In the genomic region with DNA sequence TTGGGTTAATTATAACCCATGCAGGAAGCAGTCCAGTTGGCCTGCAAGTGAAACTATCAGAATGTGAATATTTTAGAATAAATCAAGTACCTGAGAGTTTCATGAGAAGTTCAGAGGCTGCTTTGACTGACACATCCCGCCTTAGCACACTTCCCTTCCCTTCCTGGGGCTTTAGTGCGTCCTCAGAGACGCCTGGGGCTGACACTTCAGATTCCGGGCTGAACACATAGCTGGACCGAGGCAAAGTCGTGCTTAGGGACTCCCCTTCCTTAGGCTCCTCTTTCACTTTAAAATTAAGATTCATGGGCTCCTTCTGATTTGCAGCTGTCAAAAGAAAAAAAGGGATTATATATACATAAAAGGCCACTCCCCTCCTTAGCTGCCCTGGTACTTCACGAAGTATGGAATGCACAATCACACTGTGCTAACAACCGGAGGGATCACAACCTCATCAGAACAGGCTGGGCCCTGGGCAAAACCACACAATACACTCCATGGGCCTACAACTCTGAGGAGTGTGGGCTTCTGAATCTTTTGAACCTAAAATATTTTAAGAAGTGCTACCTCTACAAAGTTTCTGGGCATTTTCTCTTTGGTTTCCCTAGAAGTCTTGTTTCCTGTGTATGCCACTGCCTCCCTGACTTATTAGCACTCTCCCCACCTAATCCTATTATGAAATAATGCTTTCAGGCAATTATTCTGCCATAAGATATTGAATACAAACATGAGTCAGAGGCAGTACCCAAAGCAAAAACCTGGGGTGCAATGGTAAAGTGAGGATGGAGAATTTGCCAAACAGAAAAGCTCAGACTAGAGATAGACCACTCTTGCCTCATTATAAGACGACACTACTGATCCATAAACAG, we compare ENCODE assay signal across 13 cellular contexts.
DNase-seq lines count a peak whose midpoint lies in the region; ATAC-seq, FAIRE-seq and TF ChIP-seq lines count a peak whose summit lies in the region.
"Had no signal": no experiment of that assay in that cellular context is flagged by ENCODE, and none has a peak within 500 bp of the region (broad histone marks: within the 10 kb centered on the region; RNA-seq: fewer than 3 reads in every experiment).

No MANE protein-coding gene starts in this region.

- peak; percentile 88 for FAIRE-seq in D721Med (lab: Jason Lieb, UNC)
- FAIRE-seq in urothelium cell line (lab: Jason Lieb, UNC), result no peak

- no peak overlapping the region for H3K27ac ChIP-seq in CD4-positive, alpha-beta memory T cell (ENCODE audit: low read depth, low read length)
- H3K27ac ChIP-seq: C4-2B, testis had no signal

- H3K27me3 Mint-ChIP-seq in CD4-positive, alpha-beta memory T cell, result no peaks in the 10 kb centered on the region

- no peak for TF ChIP-seq CTCF in D721Med (IDR thresholded peaks at IDR 0.05; ENCODE audit: insufficient read depth, missing control alignments)

- intact Hi-C loops in left colon (cut with DNase I, micrococcal nuclease), result no loop called here
- intact Hi-C loops in CD4-positive, alpha-beta memory T cell (cut with micrococcal nuclease), result no loop called here

- H3K36me3 Mint-ChIP-seq in CD4-positive, alpha-beta memory T cell, result peaks cover 0 to 17% of the 10 kb centered on the region in 2 donors

- H3K27ac Mint-ChIP-seq in CD4-positive, alpha-beta memory T cell, result peak overlapping the region in 1 of 7 donors; percentile 42

- H3K4me1 Mint-ChIP-seq in CD4-positive, alpha-beta memory T cell, result peaks cover 0 to 12% (median 5%) of the 10 kb centered on the region in 4 donors

- no peaks in the 10 kb centered on the region for H3K9me3 ChIP-seq in CD4-positive, alpha-beta memory T cell (ENCODE audit: control insufficient read depth in 1 of 2, low read length in 2 of 2)
- H3K9me3 ChIP-seq: testis had no signal

- H3K4me3 ChIP-seq in CD4-positive, alpha-beta memory T cell (ENCODE audit: low read length in 2 of 2), result no peak overlapping the region
- H3K4me3 ChIP-seq: testis had no signal

- no peak for DNase-seq in D721Med (ENCODE audit: insufficient read length, low spot score)
- no peak for DNase-seq in left colon
- no peak for DNase-seq in NCI-H187 treated with DMSO at 0.1 percent for 48 hours (lab: John Stamatoyannopoulos, UW)
- DNase-seq in CD4-positive, alpha-beta memory T cell, result no peak
- no peak for DNase-seq in urothelium cell line (ENCODE audit: low spot score)
- no peak for DNase-seq in NCI-H1694 treated with DMSO at 0.1 percent for 48 hours (lab: John Stamatoyannopoulos, UW)
- DNase-seq: activated CD4-positive, CD25-positive, alpha-beta regulatory T cell treated with anti-CD3 and anti-CD28 coated beads, Interleukin-2, amount 50 U/mL, for 72 hours; KBM-7; NCI-H2171; testis had no signal

- no peaks in the 10 kb centered on the region for H3K36me3 ChIP-seq in CD4-positive, alpha-beta memory T cell (ENCODE audit: insufficient read depth, low read length)

- ATAC-seq in GM21360 (IDR thresholded peaks at IDR 0.05; ENCODE audit: unreplicated experiment), result peak; percentile 29
- ATAC-seq in HG03565 (IDR thresholded peaks at IDR 0.05; ENCODE audit: unreplicated experiment), result peak; percentile 22
- ATAC-seq in left colon, result peak; percentile 77

- no peaks in the 10 kb centered on the region for H3K27me3 ChIP-seq in CD4-positive, alpha-beta memory T cell (ENCODE audit: insufficient read depth, low read length)
- H3K27me3 ChIP-seq: testis had no signal

- H3K4me1 ChIP-seq in CD4-positive, alpha-beta memory T cell (ENCODE audit: insufficient read depth, low read length), result no peaks in the 10 kb centered on the region
- H3K4me1 ChIP-seq: testis had no signal

- CTCF ChIA-PET in CD4-positive, alpha-beta memory T cell (lab: Charles Lee; ENCODE audit: partially characterized antibody), result interaction anchor here (0.9 kb wide), 1 partner anchor 18 kb away, joined by 3 read pairs; no protein-coding TSS in a partner anchor

- POLR2A ChIA-PET in CD4-positive, alpha-beta memory T cell (lab: Charles Lee; ENCODE audit: partially characterized antibody), result no interaction called here

- H3K4me3 Mint-ChIP-seq in CD4-positive, alpha-beta memory T cell, result no peak overlapping the region

- H3K9me3 Mint-ChIP-seq in CD4-positive, alpha-beta memory T cell, result no peaks in the 10 kb centered on the region

Comparison
In these comparisons a context has a peak if more than half of its experiments do, and no peak if none do; other contexts are left out.
1. ATAC-seq: peak in every context shown above with its lines; median percentile 77 in left colon; 29 in GM21360; 22 in HG03565.